1 cellular context compared by ENCODE assay signal in the genomic region with DNA sequence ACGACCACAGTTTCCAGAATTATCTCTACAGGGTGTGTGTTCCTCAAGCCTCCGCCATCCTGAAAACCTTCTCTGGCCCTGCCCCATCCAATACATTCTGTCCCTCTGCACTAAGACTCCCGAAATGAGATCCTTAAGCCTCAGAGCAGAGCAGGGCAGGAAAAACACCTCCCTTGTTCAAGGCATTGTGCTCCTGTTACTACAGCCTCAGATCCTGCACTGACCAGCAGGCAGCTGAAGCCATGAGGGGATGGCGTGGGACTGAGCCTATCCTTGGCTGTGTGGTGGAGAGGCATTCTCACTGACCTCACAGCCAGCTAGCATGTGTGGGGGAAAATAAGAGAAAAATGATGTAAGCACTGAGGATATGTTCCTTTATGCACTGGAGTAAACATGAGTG.
TF ChIP-seq lines count a peak whose summit lies in the region.

No MANE protein-coding gene starts in this region.

TF ChIP-seq in H1, 55 proteins besides CTCF, POLR2A, EP300 and RAD21:
- TF ChIP-seq TAF1 (IDR thresholded peaks at IDR 0.05; ENCODE audit: low read depth, low read length), result no peak
- no peak for TF ChIP-seq PHF8 (conservative IDR thresholded peaks at IDR 0.05; ENCODE audit: low read depth, low read length)
- no peak for TF ChIP-seq TEAD4 (IDR thresholded peaks at IDR 0.05; ENCODE audit: low read depth, low read length)
- TF ChIP-seq CTBP2 (IDR thresholded peaks at IDR 0.05; ENCODE audit: borderline replicate concordance, insufficient read depth, insufficient read length, low read length), result no peak
- TF ChIP-seq NRF1 (IDR thresholded peaks at IDR 0.05; ENCODE audit: low read depth, low read length), result no peak
- no peak for TF ChIP-seq BACH1 (IDR thresholded peaks at IDR 0.05; ENCODE audit: low read length)
- no peak for TF ChIP-seq SAP30 (IDR thresholded peaks at IDR 0.05; ENCODE audit: insufficient read depth, insufficient replicate concordance, low read length)
- TF ChIP-seq TBP (IDR thresholded peaks at IDR 0.05; ENCODE audit: low read depth, low read length), result no peak
- TF ChIP-seq, protein P1, sequence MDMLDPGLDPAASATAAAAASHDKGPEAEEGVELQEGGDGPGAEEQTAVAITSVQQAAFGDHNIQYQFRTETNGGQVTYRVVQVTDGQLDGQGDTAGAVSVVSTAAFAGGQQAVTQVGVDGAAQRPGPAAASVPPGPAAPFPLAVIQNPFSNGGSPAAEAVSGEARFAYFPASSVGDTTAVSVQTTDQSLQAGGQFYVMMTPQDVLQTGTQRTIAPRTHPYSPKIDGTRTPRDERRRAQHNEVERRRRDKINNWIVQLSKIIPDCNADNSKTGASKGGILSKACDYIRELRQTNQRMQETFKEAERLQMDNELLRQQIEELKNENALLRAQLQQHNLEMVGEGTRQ (IDR thresholded peaks at IDR 0.05; ENCODE audit: low read length), result no peak
- no peak for TF ChIP-seq KDM1A (IDR thresholded peaks at IDR 0.05; ENCODE audit: borderline replicate concordance, low read length)
- TF ChIP-seq JUN (IDR thresholded peaks at IDR 0.05; ENCODE audit: low read depth, low read length), result no peak
- TF ChIP-seq SP1 (IDR thresholded peaks at IDR 0.05; ENCODE audit: low read depth, low read length), result no peak
- no peak for TF ChIP-seq POLR2AphosphoS5 (IDR thresholded peaks at IDR 0.05; ENCODE audit: low read depth, low read length)
- no peak for TF ChIP-seq SIN3A (conservative IDR thresholded peaks at IDR 0.05 in 1 of 2, IDR thresholded peaks at IDR 0.05 in 1 of 2; ENCODE audit: low read depth in 1 of 2, low read length in 2 of 2)
- no peak for TF ChIP-seq CHD7 (IDR thresholded peaks at IDR 0.05; ENCODE audit: insufficient replicate concordance, low read length)
- TF ChIP-seq, protein P2, sequence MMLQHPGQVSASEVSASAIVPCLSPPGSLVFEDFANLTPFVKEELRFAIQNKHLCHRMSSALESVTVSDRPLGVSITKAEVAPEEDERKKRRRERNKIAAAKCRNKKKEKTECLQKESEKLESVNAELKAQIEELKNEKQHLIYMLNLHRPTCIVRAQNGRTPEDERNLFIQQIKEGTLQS (IDR thresholded peaks at IDR 0.05; ENCODE audit: insufficient read depth, low read depth, low read length), result no peak
- no peak for TF ChIP-seq TAF7 (optimal IDR thresholded peaks at IDR 0.05; ENCODE audit: borderline replicate concordance, low read depth, low read length)
TF ChIP-seq in H1: peak in this region for 0.
